ENCODE assay signal across 1 cellular context in the genomic region with DNA sequence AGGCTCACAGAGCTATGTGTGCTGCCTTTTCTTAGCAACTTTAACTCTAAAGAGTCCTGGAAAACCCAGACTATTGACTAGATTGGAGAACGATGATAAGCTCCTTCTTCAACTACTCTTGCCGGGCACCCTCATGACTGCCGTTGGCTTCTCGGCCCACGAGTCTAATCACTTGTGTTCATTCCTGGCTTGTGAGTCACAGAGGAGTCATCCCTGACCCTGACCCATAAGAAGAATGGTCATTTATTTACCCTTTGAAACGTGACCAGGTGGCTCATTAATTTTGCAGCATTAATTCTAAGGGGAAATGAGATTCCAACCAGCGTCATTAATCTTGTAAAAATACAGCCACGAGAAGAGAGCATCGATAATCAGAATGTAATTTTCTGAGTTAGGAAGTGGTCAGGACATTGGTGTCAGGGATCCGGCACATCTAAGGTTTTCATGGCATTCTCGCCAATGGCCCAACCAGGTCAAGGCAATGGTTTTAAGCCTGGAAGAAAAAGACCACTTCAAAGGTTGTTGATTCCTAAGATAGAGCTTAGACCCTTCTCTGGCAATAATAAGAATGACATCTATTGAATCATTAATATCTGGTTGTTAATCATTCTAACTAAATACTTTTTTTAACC.
A peak's percentile ranks its signal among the peaks of the same experiment; 100 is the strongest.
TF ChIP-seq lines count a peak whose summit lies in the region.

No MANE protein-coding gene starts in this region.

TF ChIP-seq in K562, 482 proteins besides CTCF, POLR2A, EP300 and RAD21 (continued from another document and continues in another):
- TF ChIP-seq, protein P1, sequence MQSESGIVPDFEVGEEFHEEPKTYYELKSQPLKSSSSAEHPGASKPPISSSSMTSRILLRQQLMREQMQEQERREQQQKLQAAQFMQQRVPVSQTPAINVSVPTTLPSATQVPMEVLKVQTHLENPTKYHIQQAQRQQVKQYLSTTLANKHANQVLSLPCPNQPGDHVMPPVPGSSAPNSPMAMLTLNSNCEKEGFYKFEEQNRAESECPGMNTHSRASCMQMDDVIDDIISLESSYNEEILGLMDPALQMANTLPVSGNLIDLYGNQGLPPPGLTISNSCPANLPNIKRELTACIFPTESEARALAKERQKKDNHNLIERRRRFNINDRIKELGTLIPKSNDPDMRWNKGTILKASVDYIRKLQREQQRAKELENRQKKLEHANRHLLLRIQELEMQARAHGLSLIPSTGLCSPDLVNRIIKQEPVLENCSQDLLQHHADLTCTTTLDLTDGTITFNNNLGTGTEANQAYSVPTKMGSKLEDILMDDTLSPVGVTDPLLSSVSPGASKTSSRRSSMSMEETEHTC (IDR thresholded peaks at IDR 0.05): peak; percentile 75
- TF ChIP-seq ZNF324 (CRISPR knock-in tag; IDR thresholded peaks at IDR 0.05) (no peak), ZNF584 (CRISPR knock-in tag; IDR thresholded peaks at IDR 0.05; ENCODE audit: low read depth) (peak; percentile 59; the same call in 1 of the 2 replicates), HNRNPLL (IDR thresholded peaks at IDR 0.05; ENCODE audit: low read depth, low read length, poor library complexity, severe bottlenecking) (no peak), ZKSCAN1 (IDR thresholded peaks at IDR 0.05; ENCODE audit: low read depth, low read length) (no peak), CREM (IDR thresholded peaks at IDR 0.05; ENCODE audit: low read depth) (0 out of 2 replicates have a peak, but pooled peaks have one; percentile 13), CTBP1 (IDR thresholded peaks at IDR 0.05; ENCODE audit: borderline replicate concordance) (peak; percentile 54; the same call in 1 of the 2 replicates), SRSF3 (IDR thresholded peaks at IDR 0.05; ENCODE audit: insufficient read depth, low read length) (no peak), CBX3 (IDR thresholded peaks at IDR 0.05; ENCODE audit: borderline replicate concordance in 1 of 2, low read length in 2 of 2) (no peak), TOE1 (IDR thresholded peaks at IDR 0.05; ENCODE audit: borderline replicate concordance) (peak; percentile 55; the same call in 1 of the 2 replicates), TOE1 (CRISPR knock-in tag; IDR thresholded peaks at IDR 0.05; ENCODE audit: borderline replicate concordance, low read depth) (no peak), XRCC3 (IDR thresholded peaks at IDR 0.05) (no peak), MLLT1 (IDR thresholded peaks at IDR 0.05) (0 out of 4 replicates have a peak, but pooled peaks of 1 of the 2 experiments have one; percentile 27), ARID3A (IDR thresholded peaks at IDR 0.05; ENCODE audit: borderline replicate concordance, low read depth, low read length) (no peak), EP400 (IDR thresholded peaks at IDR 0.05) (no peak), PYGO2 (tag; IDR thresholded peaks at IDR 0.05) (no peak), DACH1 (IDR thresholded peaks at IDR 0.05; ENCODE audit: partially characterized antibody) (peak; percentile 87), YBX1 (IDR thresholded peaks at IDR 0.05) (no peak), FOSL1 (tag; conservative IDR thresholded peaks at IDR 0.05) (peak; percentile 100), CEBPB (tag; IDR thresholded peaks at IDR 0.05) (no peak), ZNF507 (tag; conservative IDR thresholded peaks at IDR 0.05) (no peak), PCBP2 (IDR thresholded peaks at IDR 0.05; ENCODE audit: low read depth, low read length, poor library complexity, severe bottlenecking) (no peak), HSF4 (CRISPR knock-in tag; IDR thresholded peaks at IDR 0.05; ENCODE audit: borderline replicate concordance) (no peak), ZNF134 (CRISPR knock-in tag; conservative IDR thresholded peaks at IDR 0.05) (peak; percentile 45), TEAD1 (CRISPR knock-in tag; IDR thresholded peaks at IDR 0.05) (peak; percentile 93 to 96), HMBOX1 (IDR thresholded peaks at IDR 0.05) (peak; percentile 52; the same call in 1 of the 2 replicates), SOX6 (IDR thresholded peaks at IDR 0.05) (peak; percentile 84)
- TF ChIP-seq, protein P2, sequence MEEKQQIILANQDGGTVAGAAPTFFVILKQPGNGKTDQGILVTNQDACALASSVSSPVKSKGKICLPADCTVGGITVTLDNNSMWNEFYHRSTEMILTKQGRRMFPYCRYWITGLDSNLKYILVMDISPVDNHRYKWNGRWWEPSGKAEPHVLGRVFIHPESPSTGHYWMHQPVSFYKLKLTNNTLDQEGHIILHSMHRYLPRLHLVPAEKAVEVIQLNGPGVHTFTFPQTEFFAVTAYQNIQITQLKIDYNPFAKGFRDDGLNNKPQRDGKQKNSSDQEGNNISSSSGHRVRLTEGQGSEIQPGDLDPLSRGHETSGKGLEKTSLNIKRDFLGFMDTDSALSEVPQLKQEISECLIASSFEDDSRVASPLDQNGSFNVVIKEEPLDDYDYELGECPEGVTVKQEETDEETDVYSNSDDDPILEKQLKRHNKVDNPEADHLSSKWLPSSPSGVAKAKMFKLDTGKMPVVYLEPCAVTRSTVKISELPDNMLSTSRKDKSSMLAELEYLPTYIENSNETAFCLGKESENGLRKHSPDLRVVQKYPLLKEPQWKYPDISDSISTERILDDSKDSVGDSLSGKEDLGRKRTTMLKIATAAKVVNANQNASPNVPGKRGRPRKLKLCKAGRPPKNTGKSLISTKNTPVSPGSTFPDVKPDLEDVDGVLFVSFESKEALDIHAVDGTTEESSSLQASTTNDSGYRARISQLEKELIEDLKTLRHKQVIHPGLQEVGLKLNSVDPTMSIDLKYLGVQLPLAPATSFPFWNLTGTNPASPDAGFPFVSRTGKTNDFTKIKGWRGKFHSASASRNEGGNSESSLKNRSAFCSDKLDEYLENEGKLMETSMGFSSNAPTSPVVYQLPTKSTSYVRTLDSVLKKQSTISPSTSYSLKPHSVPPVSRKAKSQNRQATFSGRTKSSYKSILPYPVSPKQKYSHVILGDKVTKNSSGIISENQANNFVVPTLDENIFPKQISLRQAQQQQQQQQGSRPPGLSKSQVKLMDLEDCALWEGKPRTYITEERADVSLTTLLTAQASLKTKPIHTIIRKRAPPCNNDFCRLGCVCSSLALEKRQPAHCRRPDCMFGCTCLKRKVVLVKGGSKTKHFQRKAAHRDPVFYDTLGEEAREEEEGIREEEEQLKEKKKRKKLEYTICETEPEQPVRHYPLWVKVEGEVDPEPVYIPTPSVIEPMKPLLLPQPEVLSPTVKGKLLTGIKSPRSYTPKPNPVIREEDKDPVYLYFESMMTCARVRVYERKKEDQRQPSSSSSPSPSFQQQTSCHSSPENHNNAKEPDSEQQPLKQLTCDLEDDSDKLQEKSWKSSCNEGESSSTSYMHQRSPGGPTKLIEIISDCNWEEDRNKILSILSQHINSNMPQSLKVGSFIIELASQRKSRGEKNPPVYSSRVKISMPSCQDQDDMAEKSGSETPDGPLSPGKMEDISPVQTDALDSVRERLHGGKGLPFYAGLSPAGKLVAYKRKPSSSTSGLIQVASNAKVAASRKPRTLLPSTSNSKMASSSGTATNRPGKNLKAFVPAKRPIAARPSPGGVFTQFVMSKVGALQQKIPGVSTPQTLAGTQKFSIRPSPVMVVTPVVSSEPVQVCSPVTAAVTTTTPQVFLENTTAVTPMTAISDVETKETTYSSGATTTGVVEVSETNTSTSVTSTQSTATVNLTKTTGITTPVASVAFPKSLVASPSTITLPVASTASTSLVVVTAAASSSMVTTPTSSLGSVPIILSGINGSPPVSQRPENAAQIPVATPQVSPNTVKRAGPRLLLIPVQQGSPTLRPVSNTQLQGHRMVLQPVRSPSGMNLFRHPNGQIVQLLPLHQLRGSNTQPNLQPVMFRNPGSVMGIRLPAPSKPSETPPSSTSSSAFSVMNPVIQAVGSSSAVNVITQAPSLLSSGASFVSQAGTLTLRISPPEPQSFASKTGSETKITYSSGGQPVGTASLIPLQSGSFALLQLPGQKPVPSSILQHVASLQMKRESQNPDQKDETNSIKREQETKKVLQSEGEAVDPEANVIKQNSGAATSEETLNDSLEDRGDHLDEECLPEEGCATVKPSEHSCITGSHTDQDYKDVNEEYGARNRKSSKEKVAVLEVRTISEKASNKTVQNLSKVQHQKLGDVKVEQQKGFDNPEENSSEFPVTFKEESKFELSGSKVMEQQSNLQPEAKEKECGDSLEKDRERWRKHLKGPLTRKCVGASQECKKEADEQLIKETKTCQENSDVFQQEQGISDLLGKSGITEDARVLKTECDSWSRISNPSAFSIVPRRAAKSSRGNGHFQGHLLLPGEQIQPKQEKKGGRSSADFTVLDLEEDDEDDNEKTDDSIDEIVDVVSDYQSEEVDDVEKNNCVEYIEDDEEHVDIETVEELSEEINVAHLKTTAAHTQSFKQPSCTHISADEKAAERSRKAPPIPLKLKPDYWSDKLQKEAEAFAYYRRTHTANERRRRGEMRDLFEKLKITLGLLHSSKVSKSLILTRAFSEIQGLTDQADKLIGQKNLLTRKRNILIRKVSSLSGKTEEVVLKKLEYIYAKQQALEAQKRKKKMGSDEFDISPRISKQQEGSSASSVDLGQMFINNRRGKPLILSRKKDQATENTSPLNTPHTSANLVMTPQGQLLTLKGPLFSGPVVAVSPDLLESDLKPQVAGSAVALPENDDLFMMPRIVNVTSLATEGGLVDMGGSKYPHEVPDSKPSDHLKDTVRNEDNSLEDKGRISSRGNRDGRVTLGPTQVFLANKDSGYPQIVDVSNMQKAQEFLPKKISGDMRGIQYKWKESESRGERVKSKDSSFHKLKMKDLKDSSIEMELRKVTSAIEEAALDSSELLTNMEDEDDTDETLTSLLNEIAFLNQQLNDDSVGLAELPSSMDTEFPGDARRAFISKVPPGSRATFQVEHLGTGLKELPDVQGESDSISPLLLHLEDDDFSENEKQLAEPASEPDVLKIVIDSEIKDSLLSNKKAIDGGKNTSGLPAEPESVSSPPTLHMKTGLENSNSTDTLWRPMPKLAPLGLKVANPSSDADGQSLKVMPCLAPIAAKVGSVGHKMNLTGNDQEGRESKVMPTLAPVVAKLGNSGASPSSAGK (IDR thresholded peaks at IDR 0.05): no peak
- TF ChIP-seq, protein P3, sequence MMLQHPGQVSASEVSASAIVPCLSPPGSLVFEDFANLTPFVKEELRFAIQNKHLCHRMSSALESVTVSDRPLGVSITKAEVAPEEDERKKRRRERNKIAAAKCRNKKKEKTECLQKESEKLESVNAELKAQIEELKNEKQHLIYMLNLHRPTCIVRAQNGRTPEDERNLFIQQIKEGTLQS (IDR thresholded peaks at IDR 0.05): peak; percentile 96
- TF ChIP-seq, protein P3 (CRISPR knock-in tag; conservative IDR thresholded peaks at IDR 0.05): peak; percentile 72; the same call in 1 of the 2 replicates
- TF ChIP-seq, protein P4, sequence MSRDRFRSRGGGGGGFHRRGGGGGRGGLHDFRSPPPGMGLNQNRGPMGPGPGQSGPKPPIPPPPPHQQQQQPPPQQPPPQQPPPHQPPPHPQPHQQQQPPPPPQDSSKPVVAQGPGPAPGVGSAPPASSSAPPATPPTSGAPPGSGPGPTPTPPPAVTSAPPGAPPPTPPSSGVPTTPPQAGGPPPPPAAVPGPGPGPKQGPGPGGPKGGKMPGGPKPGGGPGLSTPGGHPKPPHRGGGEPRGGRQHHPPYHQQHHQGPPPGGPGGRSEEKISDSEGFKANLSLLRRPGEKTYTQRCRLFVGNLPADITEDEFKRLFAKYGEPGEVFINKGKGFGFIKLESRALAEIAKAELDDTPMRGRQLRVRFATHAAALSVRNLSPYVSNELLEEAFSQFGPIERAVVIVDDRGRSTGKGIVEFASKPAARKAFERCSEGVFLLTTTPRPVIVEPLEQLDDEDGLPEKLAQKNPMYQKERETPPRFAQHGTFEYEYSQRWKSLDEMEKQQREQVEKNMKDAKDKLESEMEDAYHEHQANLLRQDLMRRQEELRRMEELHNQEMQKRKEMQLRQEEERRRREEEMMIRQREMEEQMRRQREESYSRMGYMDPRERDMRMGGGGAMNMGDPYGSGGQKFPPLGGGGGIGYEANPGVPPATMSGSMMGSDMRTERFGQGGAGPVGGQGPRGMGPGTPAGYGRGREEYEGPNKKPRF (IDR thresholded peaks at IDR 0.05; ENCODE audit: low read depth, low read length): no peak
- TF ChIP-seq, protein P5, sequence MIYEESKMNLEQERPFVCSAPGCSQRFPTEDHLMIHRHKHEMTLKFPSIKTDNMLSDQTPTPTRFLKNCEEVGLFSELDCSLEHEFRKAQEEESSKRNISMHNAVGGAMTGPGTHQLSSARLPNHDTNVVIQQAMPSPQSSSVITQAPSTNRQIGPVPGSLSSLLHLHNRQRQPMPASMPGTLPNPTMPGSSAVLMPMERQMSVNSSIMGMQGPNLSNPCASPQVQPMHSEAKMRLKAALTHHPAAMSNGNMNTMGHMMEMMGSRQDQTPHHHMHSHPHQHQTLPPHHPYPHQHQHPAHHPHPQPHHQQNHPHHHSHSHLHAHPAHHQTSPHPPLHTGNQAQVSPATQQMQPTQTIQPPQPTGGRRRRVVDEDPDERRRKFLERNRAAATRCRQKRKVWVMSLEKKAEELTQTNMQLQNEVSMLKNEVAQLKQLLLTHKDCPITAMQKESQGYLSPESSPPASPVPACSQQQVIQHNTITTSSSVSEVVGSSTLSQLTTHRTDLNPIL (CRISPR knock-in tag; IDR thresholded peaks at IDR 0.05): no peak
